Comparison of ENCODE assay signal across 12 cellular contexts in the genomic region with DNA sequence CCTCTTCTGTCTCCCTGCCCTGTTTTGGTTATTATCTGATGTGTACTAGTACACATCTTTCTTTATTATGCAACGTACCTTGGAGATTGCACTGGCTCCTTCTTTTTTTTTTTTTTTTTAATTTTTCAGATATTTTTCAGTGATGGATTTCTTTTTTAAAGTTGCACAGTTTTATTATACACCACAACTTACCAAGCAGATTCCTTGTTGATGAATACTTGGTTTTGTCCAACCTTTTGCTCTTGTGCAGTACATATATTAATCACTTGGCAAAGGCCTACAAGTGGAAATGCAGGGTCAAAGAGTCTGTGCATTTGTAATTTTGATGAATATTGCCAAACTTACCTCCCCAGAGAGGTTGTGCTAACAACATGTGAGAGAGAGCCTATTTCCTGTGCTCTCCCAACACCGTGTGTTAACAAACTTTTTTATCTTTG. TPM values are rescaled to one million over a fixed set of nuclear protein-coding genes. Genes with fewer than 3 reads are reported as not detected.
DNase-seq lines count a peak whose midpoint lies in the region; ATAC-seq and TF ChIP-seq lines count a peak whose summit lies in the region.
"Had no signal": no experiment of that assay in that cellular context is flagged by ENCODE, and none has a peak within 500 bp of the region (broad histone marks: within the 10 kb centered on the region; RNA-seq: fewer than 3 reads in every experiment).

No MANE protein-coding gene starts in this region.

- no peak for ATAC-seq in T-helper 17 cell
- ATAC-seq in HG02623 (IDR thresholded peaks at IDR 0.05; ENCODE audit: unreplicated experiment), result no peak
- ATAC-seq in HG03039 (IDR thresholded peaks at IDR 0.05; ENCODE audit: unreplicated experiment), result no peak

- H3K27ac ChIP-seq in HL-60 (replicated peaks), result peak overlapping the region; percentile 96
- H3K27ac ChIP-seq in subcutaneous abdominal adipose tissue (ENCODE audit: low read depth, low read length), result peak overlapping the region; percentile 82

- peaks cover 9 to 59% (median 51%) of the 10 kb centered on the region in 5 donors for H3K4me1 ChIP-seq in subcutaneous abdominal adipose tissue (ENCODE audit: control insufficient read depth in 5 of 5, insufficient read depth in 5 of 5, low read length in 5 of 5)

- H3K4me3 ChIP-seq in HL-60 (replicated peaks; ENCODE audit: insufficient read depth, low read length) (no peak overlapping the region), foreskin fibroblast (ENCODE audit: low read depth in 1 of 2, low read length in 2 of 2) (no peak overlapping the region), subcutaneous abdominal adipose tissue (ENCODE audit: low read depth in 1 of 5, low read length in 5 of 5) (no peak overlapping the region)
- H3K4me3 ChIP-seq: mucosa of descending colon had no signal

- H3K9me3 ChIP-seq in T-helper 17 cell (ENCODE audit: control insufficient read depth, low read length, poor library complexity, severe bottlenecking) (no peaks in the 10 kb centered on the region), subcutaneous abdominal adipose tissue (ENCODE audit: control insufficient read depth in 5 of 5, low read length in 5 of 5) (peaks cover 0 to under 1% (median 0%) of the 10 kb centered on the region in 5 donors)
- H3K9me3 ChIP-seq: mucosa of descending colon had no signal

- H3K27me3 Mint-ChIP-seq in T-helper 17 cell, result no peaks in the 10 kb centered on the region

- no peaks in the 10 kb centered on the region for H3K36me3 ChIP-seq in subcutaneous abdominal adipose tissue (ENCODE audit: control insufficient read depth in 5 of 5, insufficient read depth in 5 of 5, low read length in 5 of 5)

- H3K27me3 ChIP-seq in HL-60 (ENCODE audit: insufficient read depth, poor library complexity, severe bottlenecking), result no peaks in the 10 kb centered on the region
- no peaks in the 10 kb centered on the region for H3K27me3 ChIP-seq in subcutaneous abdominal adipose tissue (ENCODE audit: control insufficient read depth in 5 of 5, insufficient read depth in 4 of 5, low read length in 5 of 5)

- H3K36me3 Mint-ChIP-seq in T-helper 17 cell (ENCODE audit: low read depth), result no peaks in the 10 kb centered on the region

- TF ChIP-seq CTCF in HL-60 (IDR thresholded peaks at IDR 0.05; ENCODE audit: insufficient read depth, low read length), result no peak
- TF ChIP-seq CTCF in foreskin fibroblast (IDR thresholded peaks at IDR 0.05; ENCODE audit: low read depth, low read length), result no peak

- H3K4me1 Mint-ChIP-seq in T-helper 17 cell, result peaks cover 12% of the 10 kb centered on the region

- peak overlapping the region; percentile 14 for H3K27ac Mint-ChIP-seq in T-helper 17 cell
- H3K27ac Mint-ChIP-seq: activated T-helper 1 cell treated with anti-CD3 and anti-CD28 coated beads, Interleukin-12 subunit alpha, Interleukin-12 subunit beta, Interleukin-2, Interleukin-4 antibody, amounts not matched to agents 30 ng/mL and 10 ng/mL and 1 ng/mL, durations not matched to agents 14 hours and 24 hours and 36 hours had no signal

- no peak overlapping the region for H3K4me3 Mint-ChIP-seq in T-helper 17 cell
- H3K4me3 Mint-ChIP-seq: activated T-helper 1 cell treated with anti-CD3 and anti-CD28 coated beads, Interleukin-12 subunit alpha, Interleukin-12 subunit beta, Interleukin-2, Interleukin-4 antibody, amounts not matched to agents 30 ng/mL and 10 ng/mL and 1 ng/mL, durations not matched to agents 14 hours and 24 hours and 36 hours had no signal

- H3K9ac ChIP-seq in subcutaneous abdominal adipose tissue (ENCODE audit: low read length in 5 of 5), result no peak overlapping the region

- DNase-seq in HL-60 (ENCODE audit: low read depth in 1 of 2, low spot score in 1 of 2) (peak in 1 of 2 experiments; percentile 85), T-helper 17 cell (no peak), foreskin fibroblast (peak; percentile 83 to 96), COR-L47 (lab: John Stamatoyannopoulos, UW) (no peak), iPS-NIHi11 (ENCODE audit: low spot score) (no peak)
- DNase-seq: mucosa of descending colon; NCI-H2107; stimulated activated CD4-positive, alpha-beta T cell treated with anti-CD3 and anti-CD28 coated beads, Interleukin-2, amount 100 ng/mL, for 24 hours had no signal

RNA-seq across cellular contexts. Expression of gene RNF24, which starts 50.1 kb away (rescaled TPM):
- 10 to 100 TPM; 10.0 to 15.9 TPM for total RNA-seq in T-helper 17 cell

Comparison
In these comparisons a context has a peak if more than half of its experiments do, and no peak if none do; other contexts are left out.
1. DNase-seq: peak in foreskin fibroblast (2 of 2); none in T-helper 17 cell (0 of 3), COR-L47 (single experiment) and iPS-NIHi11 (single experiment).